Comparison of ENCODE assay signal across 10 cellular contexts in the genomic region with DNA sequence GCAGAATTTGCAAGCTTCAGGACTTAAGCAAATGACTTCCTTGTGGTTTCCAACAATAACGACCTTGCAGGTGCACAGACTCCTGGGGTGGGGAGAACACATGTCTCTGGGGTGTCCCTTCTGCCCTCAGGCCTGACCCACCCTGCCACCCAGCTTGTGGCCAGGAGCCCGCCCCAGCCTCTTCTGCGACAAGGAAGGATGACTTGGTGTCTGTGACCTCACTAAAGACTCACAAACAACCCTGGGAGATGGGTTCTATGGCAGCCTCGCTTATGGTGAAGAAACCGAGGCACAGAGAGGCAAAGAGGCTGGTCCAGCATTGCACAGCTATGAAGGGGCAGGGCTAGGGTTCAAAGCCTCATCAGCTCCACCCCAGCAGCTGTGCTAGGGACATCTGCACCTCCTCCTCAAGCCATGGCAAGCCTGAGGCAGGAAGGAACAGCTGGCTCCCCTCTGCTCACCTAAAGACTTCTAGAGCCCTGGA. TPM values are rescaled to one million over a fixed set of nuclear protein-coding genes. Genes with fewer than 3 reads are reported as not detected.
A peak's percentile ranks its signal among the peaks of the same experiment; 100 is the strongest.
DNase-seq lines count a peak whose midpoint lies in the region; ATAC-seq and FAIRE-seq lines count a peak whose summit lies in the region.
"Had no signal": no experiment of that assay in that cellular context is flagged by ENCODE, and none has a peak within 500 bp of the region (broad histone marks: within the 10 kb centered on the region; RNA-seq: fewer than 3 reads in every experiment).

No MANE protein-coding gene starts in this region.

- no peak for FAIRE-seq in small intestine (lab: Jason Lieb, UNC)

- H3K36me3 ChIP-seq in thymus (ENCODE audit: control insufficient read depth, insufficient read depth): peaks cover 43% of the 10 kb centered on the region
- H3K36me3 ChIP-seq in small intestine (ENCODE audit: control insufficient read depth in 2 of 2, insufficient read depth in 2 of 2, low read length in 2 of 2): no peaks in the 10 kb centered on the region

- peak; percentile 13 for DNase-seq in activated naive CD4-positive, alpha-beta T cell treated with Interleukin-2 at 50 U/mL for 16 hours
- DNase-seq in activated naive CD4-positive, alpha-beta T cell treated with anti-CD3 and anti-CD28 coated beads, Interleukin-2, amount 50 U/mL, for 16 hours: no peak
- DNase-seq in NCI-H1694 (lab: John Stamatoyannopoulos, UW) (peak; percentile 41), small intestine (no peak), SHP77 treated with DMSO at 0.1 percent for 48 hours (lab: John Stamatoyannopoulos, UW) (no peak), NK-92 (lab: John Stamatoyannopoulos, UW; ENCODE audit: unreplicated experiment) (no peak)
- DNase-seq in activated naive CD8-positive, alpha-beta T cell treated with anti-CD3 and anti-CD28 coated beads, Interleukin-2, amount 50 U/mL, for 24 hours: peak; percentile 45
- DNase-seq: Caco-2, mesenchymal stem cell had no signal

- peaks cover 35% of the 10 kb centered on the region for H3K4me1 ChIP-seq in thymus (ENCODE audit: control insufficient read depth, insufficient read depth, low read length)
- H3K4me1 ChIP-seq in small intestine (ENCODE audit: control insufficient read depth in 2 of 2, insufficient read depth in 1 of 2, low read depth in 1 of 2, low read length in 1 of 2): peaks cover 2 to 12% of the 10 kb centered on the region in 2 donors

- H3K4me1 Mint-ChIP-seq in activated naive CD8-positive, alpha-beta T cell treated with anti-CD3 and anti-CD28 coated beads, Interleukin-2, amount 50 U/mL, for 24 hours: peaks cover 68% of the 10 kb centered on the region

- H3K36me3 Mint-ChIP-seq in activated naive CD8-positive, alpha-beta T cell treated with anti-CD3 and anti-CD28 coated beads, Interleukin-2, amount 50 U/mL, for 24 hours (ENCODE audit: low read depth): peaks cover 4% of the 10 kb centered on the region

- H3K27ac Mint-ChIP-seq in activated naive CD8-positive, alpha-beta T cell treated with anti-CD3 and anti-CD28 coated beads, Interleukin-2, amount 50 U/mL, for 24 hours: no peak overlapping the region

- peak overlapping the region; percentile 94 for H3K4me3 ChIP-seq in thymus (ENCODE audit: low read length)
- H3K4me3 ChIP-seq in small intestine (ENCODE audit: low read depth in 1 of 2, low read length in 2 of 2): peak overlapping the region in 1 of 2 donors; percentile 2

- H3K9me3 ChIP-seq in thymus (ENCODE audit: control insufficient read depth): no peaks in the 10 kb centered on the region
- H3K9me3 ChIP-seq in small intestine (ENCODE audit: control insufficient read depth, low read depth): no peaks in the 10 kb centered on the region
- H3K9me3 ChIP-seq: Caco-2 had no signal

- ATAC-seq in activated naive CD8-positive, alpha-beta T cell treated with anti-CD3 and anti-CD28 coated beads, Interleukin-2, amount 50 U/mL, for 24 hours: peak; percentile 3

- WGBS in thymus: 5% methylated on average over 5 of the region's 5 CpGs
- WGBS in small intestine, 3 donors: 28 to 43% (median 29%) methylated on average over 5 of the region's 5 CpGs

- no peaks in the 10 kb centered on the region for H3K9me3 Mint-ChIP-seq in activated naive CD8-positive, alpha-beta T cell treated with anti-CD3 and anti-CD28 coated beads, Interleukin-2, amount 50 U/mL, for 24 hours

- H3K4me3 Mint-ChIP-seq in activated naive CD8-positive, alpha-beta T cell treated with anti-CD3 and anti-CD28 coated beads, Interleukin-2, amount 50 U/mL, for 24 hours: peak overlapping the region; percentile 84

- H3K27ac ChIP-seq in thymus (ENCODE audit: low read depth) (peak overlapping the region; percentile 71), small intestine (ENCODE audit: low read depth in 1 of 2, low read length in 1 of 2) (peak overlapping the region in 1 of 2 donors; percentile 84)

- no peaks in the 10 kb centered on the region for H3K27me3 ChIP-seq in thymus (ENCODE audit: control insufficient read depth, insufficient read depth)
- H3K27me3 ChIP-seq in small intestine (ENCODE audit: control insufficient read depth in 2 of 2, insufficient read depth in 2 of 2, low read length in 2 of 2): no peaks in the 10 kb centered on the region

- no peaks in the 10 kb centered on the region for H3K27me3 Mint-ChIP-seq in activated naive CD8-positive, alpha-beta T cell treated with anti-CD3 and anti-CD28 coated beads, Interleukin-2, amount 50 U/mL, for 24 hours

RNA-seq across cellular contexts. Expression of a gene that starts 2.6 kb away (rescaled TPM):
- polyA plus RNA-seq in thymus (116 TPM), small intestine (10 to 100 TPM in 2 of 3 donors, 1 to 10 TPM in 1; 5.8 to 30.6 (median 18.1) TPM)

RNA-seq across cellular contexts. Expression of a gene that starts 45.3 kb away (rescaled TPM):
- polyA plus RNA-seq in thymus (6.0 TPM), small intestine (1 to 10 TPM in 2 of 3 donors, not detected in 1; 2.2 to 3.2 TPM)

Comparison
In these comparisons a context has a peak if more than half of its experiments do, and no peak if none do; other contexts are left out.
1. DNase-seq: peak in activated naive CD4-positive, alpha-beta T cell treated with Interleukin-2 at 50 U/mL for 16 hours (single experiment), NCI-H1694 (single experiment) and activated naive CD8-positive, alpha-beta T cell treated with anti-CD3 and anti-CD28 coated beads, Interleukin-2, amount 50 U/mL, for 24 hours (single experiment); none in activated naive CD4-positive, alpha-beta T cell treated with anti-CD3 and anti-CD28 coated beads, Interleukin-2, amount 50 U/mL, for 16 hours (single experiment), small intestine (single experiment), SHP77 treated with DMSO at 0.1 percent for 48 hours (single experiment) and NK-92 (single experiment).